In the genomic region with DNA sequence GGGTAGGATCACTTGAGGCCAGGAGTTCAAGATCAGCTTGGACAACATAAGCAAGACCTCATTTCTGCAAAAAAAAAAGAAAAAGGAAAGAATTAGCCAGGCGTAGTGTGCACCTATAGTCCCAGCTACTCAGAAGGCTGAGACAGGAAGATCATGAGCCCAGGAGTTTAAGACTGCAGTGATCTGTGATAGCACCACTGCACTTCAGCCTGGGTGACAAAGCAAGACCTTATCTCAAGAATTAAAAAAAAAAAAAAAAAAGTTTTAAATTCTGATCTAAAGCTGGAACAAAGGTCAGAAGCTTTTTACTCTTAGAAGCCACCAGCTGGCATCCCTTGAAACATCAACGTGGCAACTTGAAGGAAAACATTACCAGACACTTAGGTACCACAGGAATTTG, we compare ENCODE assay signal across 1 cellular context.
TF ChIP-seq lines count a peak whose summit lies in the region.

No MANE protein-coding gene starts in this region.

TF ChIP-seq in K562, 482 proteins besides CTCF, POLR2A, EP300 and RAD21:
- peak; percentile 27; the same call in 1 of the 2 replicates for TF ChIP-seq NFE2 (IDR thresholded peaks at IDR 0.05; ENCODE audit: low read depth)
- peak; percentile 62; the same call in 1 of the 2 replicates for TF ChIP-seq ZNF384 (IDR thresholded peaks at IDR 0.05; ENCODE audit: low read depth, low read length)
- TF ChIP-seq SMAD4 (CRISPR knock-in tag; conservative IDR thresholded peaks at IDR 0.05), result no peak
- TF ChIP-seq ZNF445 (CRISPR knock-in tag; IDR thresholded peaks at IDR 0.05; ENCODE audit: low read depth), result no peak
- no peak for TF ChIP-seq SNRNP70 (optimal IDR thresholded peaks at IDR 0.05; ENCODE audit: low read depth, low read length)
- TF ChIP-seq DACH1 (IDR thresholded peaks at IDR 0.05; ENCODE audit: partially characterized antibody), result no peak
- no peak for TF ChIP-seq ZNF23 (CRISPR knock-in tag; IDR thresholded peaks at IDR 0.05)
- no peak for TF ChIP-seq ZNF79 (CRISPR knock-in tag; IDR thresholded peaks at IDR 0.05; ENCODE audit: low read depth)
- no peak for TF ChIP-seq ZNF785 (CRISPR knock-in tag; IDR thresholded peaks at IDR 0.05)
- TF ChIP-seq ZNF347 (CRISPR knock-in tag; IDR thresholded peaks at IDR 0.05; ENCODE audit: low read depth), result no peak
- TF ChIP-seq, protein P1, sequence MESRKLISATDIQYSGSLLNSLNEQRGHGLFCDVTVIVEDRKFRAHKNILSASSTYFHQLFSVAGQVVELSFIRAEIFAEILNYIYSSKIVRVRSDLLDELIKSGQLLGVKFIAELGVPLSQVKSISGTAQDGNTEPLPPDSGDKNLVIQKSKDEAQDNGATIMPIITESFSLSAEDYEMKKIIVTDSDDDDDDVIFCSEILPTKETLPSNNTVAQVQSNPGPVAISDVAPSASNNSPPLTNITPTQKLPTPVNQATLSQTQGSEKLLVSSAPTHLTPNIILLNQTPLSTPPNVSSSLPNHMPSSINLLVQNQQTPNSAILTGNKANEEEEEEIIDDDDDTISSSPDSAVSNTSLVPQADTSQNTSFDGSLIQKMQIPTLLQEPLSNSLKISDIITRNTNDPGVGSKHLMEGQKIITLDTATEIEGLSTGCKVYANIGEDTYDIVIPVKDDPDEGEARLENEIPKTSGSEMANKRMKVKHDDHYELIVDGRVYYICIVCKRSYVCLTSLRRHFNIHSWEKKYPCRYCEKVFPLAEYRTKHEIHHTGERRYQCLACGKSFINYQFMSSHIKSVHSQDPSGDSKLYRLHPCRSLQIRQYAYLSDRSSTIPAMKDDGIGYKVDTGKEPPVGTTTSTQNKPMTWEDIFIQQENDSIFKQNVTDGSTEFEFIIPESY (CRISPR knock-in tag; IDR thresholded peaks at IDR 0.05), result no peak
- TF ChIP-seq C11orf30 (IDR thresholded peaks at IDR 0.05; ENCODE audit: low read depth), result 0 out of 2 replicates have a peak, but pooled peaks have one; percentile 4
- TF ChIP-seq ZC3H8 (IDR thresholded peaks at IDR 0.05), result no peak
